In genomic region chrX:13082286-13083065, GRCh38 we compare ENCODE assay signal across 1 cellular context.
TF ChIP-seq lines count a peak whose summit lies in the region.

No MANE protein-coding gene starts in this region.

TF ChIP-seq in HepG2, 621 proteins besides CTCF, POLR2A, EP300 and RAD21:
- no peak for TF ChIP-seq KDM6A (CRISPR knock-in tag; IDR thresholded peaks at IDR 0.05; ENCODE audit: low read depth)
- TF ChIP-seq IKZF4 (CRISPR knock-in tag; IDR thresholded peaks at IDR 0.05; ENCODE audit: borderline replicate concordance, low read depth, not compliant biosample characterization) = no peak
- no peak for TF ChIP-seq BCL6 (CRISPR knock-in tag; IDR thresholded peaks at IDR 0.05)
- TF ChIP-seq, protein P1, sequence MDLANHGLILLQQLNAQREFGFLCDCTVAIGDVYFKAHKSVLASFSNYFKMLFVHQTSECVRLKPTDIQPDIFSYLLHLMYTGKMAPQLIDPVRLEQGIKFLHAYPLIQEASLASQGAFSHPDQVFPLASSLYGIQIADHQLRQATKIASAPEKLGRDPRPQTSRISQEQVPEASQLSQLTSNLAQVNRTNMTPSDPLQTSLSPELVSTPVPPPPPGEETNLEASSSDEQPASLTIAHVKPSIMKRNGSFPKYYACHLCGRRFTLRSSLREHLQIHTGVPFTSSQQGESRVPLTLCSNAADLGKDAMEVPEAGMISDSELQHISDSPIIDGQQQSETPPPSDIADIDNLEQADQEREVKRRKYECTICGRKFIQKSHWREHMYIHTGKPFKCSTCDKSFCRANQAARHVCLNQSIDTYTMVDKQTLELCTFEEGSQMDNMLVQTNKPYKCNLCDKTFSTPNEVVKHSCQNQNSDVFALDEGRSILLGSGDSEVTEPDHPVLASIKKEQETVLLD (CRISPR knock-in tag; IDR thresholded peaks at IDR 0.05; ENCODE audit: low read depth) = no peak
- no peak for TF ChIP-seq DBP (CRISPR knock-in tag; IDR thresholded peaks at IDR 0.05; ENCODE audit: not compliant biosample characterization)
- no peak for TF ChIP-seq ZNF564 (CRISPR knock-in tag; IDR thresholded peaks at IDR 0.05)
- TF ChIP-seq, protein P2, sequence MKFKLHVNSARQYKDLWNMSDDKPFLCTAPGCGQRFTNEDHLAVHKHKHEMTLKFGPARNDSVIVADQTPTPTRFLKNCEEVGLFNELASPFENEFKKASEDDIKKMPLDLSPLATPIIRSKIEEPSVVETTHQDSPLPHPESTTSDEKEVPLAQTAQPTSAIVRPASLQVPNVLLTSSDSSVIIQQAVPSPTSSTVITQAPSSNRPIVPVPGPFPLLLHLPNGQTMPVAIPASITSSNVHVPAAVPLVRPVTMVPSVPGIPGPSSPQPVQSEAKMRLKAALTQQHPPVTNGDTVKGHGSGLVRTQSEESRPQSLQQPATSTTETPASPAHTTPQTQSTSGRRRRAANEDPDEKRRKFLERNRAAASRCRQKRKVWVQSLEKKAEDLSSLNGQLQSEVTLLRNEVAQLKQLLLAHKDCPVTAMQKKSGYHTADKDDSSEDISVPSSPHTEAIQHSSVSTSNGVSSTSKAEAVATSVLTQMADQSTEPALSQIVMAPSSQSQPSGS (CRISPR knock-in tag; IDR thresholded peaks at IDR 0.05) = no peak
- no peak for TF ChIP-seq RAD51 (IDR thresholded peaks at IDR 0.05; ENCODE audit: borderline replicate concordance)
- no peak for TF ChIP-seq ZNF770 (CRISPR knock-in tag; IDR thresholded peaks at IDR 0.05)
- no peak for TF ChIP-seq HOXA5 (CRISPR knock-in tag; IDR thresholded peaks at IDR 0.05)
- no peak for TF ChIP-seq ZMAT3 (CRISPR knock-in tag; conservative IDR thresholded peaks at IDR 0.05)
- no peak for TF ChIP-seq NFE2L2 (IDR thresholded peaks at IDR 0.05; ENCODE audit: low read length)
- TF ChIP-seq HBP1 (CRISPR knock-in tag; IDR thresholded peaks at IDR 0.05; ENCODE audit: low read depth) = no peak
- no peak for TF ChIP-seq ZNF335 (CRISPR knock-in tag; IDR thresholded peaks at IDR 0.05)
